Comparison of ENCODE assay signal across 1 cellular context in the genomic region with DNA sequence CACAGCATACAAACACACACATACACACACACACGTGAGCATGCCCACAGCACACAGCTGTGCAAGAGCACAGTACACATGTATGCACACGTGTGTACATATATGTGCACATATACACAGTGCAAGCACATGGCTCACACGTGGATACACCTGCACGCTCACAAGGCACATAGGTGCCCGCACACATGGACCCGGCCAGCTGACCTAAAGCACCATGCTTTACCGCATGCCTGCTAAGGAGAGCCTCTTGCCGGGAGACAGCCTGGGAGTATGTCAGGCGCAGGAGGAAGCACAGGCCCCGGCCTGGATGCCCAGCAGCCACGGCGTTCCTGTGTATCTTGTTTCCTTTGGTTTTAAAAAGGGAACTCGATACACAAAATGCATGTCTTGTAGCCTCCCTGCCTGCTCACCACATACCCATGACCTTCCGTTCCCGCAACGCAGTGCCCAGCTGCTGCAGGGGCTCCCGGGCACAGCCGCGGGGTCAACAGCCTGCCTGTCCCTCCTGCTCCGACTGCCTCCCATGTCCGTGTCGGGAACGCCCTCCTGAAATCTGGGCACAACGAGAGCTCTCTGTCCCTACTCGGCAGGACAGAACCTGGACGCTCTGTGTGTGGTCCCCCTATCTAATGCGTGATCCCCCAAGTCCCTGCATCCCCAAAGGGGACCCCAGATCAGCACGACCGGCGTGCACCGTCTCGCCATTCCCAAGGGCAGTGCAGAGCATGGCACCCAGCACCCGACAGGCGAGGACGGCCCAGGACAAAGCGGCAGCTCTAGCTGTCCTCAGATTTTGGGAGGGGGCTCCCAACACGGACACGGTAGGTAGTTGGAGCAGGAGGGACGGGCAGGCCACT.
TF ChIP-seq lines count a peak whose summit lies in the region.

No MANE protein-coding gene starts in this region.

TF ChIP-seq in HepG2, 621 proteins besides CTCF, POLR2A, EP300 and RAD21 (continued from another document and continues in another):
- TF ChIP-seq, protein P1, sequence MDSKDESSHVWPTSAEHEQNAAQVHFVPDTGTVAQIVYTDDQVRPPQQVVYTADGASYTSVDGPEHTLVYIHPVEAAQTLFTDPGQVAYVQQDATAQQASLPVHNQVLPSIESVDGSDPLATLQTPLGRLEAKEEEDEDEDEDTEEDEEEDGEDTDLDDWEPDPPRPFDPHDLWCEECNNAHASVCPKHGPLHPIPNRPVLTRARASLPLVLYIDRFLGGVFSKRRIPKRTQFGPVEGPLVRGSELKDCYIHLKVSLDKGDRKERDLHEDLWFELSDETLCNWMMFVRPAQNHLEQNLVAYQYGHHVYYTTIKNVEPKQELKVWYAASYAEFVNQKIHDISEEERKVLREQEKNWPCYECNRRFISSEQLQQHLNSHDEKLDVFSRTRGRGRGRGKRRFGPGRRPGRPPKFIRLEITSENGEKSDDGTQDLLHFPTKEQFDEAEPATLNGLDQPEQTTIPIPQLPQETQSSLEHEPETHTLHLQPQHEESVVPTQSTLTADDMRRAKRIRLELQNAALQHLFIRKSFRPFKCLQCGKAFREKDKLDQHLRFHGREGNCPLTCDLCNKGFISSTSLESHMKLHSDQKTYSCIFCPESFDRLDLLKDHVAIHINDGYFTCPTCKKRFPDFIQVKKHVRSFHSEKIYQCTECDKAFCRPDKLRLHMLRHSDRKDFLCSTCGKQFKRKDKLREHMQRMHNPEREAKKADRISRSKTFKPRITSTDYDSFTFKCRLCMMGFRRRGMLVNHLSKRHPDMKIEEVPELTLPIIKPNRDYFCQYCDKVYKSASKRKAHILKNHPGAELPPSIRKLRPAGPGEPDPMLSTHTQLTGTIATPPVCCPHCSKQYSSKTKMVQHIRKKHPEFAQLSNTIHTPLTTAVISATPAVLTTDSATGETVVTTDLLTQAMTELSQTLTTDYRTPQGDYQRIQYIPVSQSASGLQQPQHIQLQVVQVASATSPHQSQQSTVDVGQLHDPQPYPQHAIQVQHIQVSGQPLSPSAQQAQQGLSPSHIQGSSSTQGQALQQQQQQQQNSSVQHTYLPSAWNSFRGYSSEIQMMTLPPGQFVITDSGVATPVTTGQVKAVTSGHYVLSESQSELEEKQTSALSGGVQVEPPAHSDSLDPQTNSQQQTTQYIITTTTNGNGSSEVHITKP (CRISPR knock-in tag; IDR thresholded peaks at IDR 0.05; ENCODE audit: low read depth), result no peak
- no peak for TF ChIP-seq ZNF850 (CRISPR knock-in tag; conservative IDR thresholded peaks at IDR 0.05)
- 0 out of 2 replicates have a peak, but pooled peaks have one; percentile 1 for TF ChIP-seq ZNF274 (CRISPR knock-in tag; IDR thresholded peaks at IDR 0.05)
- TF ChIP-seq ZNF451 (CRISPR knock-in tag; IDR thresholded peaks at IDR 0.05), result no peak
- TF ChIP-seq, protein P2, sequence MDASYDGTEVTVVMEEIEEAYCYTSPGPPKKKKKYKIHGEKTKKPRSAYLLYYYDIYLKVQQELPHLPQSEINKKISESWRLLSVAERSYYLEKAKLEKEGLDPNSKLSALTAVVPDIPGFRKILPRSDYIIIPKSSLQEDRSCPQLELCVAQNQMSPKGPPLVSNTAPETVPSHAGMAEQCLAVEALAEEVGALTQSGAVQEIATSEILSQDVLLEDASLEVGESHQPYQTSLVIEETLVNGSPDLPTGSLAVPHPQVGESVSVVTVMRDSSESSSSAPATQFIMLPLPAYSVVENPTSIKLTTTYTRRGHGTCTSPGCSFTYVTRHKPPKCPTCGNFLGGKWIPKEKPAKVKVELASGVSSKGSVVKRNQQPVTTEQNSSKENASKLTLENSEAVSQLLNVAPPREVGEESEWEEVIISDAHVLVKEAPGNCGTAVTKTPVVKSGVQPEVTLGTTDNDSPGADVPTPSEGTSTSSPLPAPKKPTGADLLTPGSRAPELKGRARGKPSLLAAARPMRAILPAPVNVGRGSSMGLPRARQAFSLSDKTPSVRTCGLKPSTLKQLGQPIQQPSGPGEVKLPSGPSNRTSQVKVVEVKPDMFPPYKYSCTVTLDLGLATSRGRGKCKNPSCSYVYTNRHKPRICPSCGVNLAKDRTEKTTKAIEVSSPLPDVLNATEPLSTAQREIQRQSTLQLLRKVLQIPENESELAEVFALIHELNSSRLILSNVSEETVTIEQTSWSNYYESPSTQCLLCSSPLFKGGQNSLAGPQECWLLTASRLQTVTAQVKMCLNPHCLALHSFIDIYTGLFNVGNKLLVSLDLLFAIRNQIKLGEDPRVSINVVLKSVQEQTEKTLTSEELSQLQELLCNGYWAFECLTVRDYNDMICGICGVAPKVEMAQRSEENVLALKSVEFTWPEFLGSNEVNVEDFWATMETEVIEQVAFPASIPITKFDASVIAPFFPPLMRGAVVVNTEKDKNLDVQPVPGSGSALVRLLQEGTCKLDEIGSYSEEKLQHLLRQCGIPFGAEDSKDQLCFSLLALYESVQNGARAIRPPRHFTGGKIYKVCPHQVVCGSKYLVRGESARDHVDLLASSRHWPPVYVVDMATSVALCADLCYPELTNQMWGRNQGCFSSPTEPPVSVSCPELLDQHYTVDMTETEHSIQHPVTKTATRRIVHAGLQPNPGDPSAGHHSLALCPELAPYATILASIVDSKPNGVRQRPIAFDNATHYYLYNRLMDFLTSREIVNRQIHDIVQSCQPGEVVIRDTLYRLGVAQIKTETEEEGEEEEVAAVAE (CRISPR knock-in tag; IDR thresholded peaks at IDR 0.05; ENCODE audit: borderline replicate concordance), result no peak
- no peak for TF ChIP-seq ZSCAN31 (CRISPR knock-in tag; IDR thresholded peaks at IDR 0.05; ENCODE audit: low read depth)
- TF ChIP-seq, protein P3, sequence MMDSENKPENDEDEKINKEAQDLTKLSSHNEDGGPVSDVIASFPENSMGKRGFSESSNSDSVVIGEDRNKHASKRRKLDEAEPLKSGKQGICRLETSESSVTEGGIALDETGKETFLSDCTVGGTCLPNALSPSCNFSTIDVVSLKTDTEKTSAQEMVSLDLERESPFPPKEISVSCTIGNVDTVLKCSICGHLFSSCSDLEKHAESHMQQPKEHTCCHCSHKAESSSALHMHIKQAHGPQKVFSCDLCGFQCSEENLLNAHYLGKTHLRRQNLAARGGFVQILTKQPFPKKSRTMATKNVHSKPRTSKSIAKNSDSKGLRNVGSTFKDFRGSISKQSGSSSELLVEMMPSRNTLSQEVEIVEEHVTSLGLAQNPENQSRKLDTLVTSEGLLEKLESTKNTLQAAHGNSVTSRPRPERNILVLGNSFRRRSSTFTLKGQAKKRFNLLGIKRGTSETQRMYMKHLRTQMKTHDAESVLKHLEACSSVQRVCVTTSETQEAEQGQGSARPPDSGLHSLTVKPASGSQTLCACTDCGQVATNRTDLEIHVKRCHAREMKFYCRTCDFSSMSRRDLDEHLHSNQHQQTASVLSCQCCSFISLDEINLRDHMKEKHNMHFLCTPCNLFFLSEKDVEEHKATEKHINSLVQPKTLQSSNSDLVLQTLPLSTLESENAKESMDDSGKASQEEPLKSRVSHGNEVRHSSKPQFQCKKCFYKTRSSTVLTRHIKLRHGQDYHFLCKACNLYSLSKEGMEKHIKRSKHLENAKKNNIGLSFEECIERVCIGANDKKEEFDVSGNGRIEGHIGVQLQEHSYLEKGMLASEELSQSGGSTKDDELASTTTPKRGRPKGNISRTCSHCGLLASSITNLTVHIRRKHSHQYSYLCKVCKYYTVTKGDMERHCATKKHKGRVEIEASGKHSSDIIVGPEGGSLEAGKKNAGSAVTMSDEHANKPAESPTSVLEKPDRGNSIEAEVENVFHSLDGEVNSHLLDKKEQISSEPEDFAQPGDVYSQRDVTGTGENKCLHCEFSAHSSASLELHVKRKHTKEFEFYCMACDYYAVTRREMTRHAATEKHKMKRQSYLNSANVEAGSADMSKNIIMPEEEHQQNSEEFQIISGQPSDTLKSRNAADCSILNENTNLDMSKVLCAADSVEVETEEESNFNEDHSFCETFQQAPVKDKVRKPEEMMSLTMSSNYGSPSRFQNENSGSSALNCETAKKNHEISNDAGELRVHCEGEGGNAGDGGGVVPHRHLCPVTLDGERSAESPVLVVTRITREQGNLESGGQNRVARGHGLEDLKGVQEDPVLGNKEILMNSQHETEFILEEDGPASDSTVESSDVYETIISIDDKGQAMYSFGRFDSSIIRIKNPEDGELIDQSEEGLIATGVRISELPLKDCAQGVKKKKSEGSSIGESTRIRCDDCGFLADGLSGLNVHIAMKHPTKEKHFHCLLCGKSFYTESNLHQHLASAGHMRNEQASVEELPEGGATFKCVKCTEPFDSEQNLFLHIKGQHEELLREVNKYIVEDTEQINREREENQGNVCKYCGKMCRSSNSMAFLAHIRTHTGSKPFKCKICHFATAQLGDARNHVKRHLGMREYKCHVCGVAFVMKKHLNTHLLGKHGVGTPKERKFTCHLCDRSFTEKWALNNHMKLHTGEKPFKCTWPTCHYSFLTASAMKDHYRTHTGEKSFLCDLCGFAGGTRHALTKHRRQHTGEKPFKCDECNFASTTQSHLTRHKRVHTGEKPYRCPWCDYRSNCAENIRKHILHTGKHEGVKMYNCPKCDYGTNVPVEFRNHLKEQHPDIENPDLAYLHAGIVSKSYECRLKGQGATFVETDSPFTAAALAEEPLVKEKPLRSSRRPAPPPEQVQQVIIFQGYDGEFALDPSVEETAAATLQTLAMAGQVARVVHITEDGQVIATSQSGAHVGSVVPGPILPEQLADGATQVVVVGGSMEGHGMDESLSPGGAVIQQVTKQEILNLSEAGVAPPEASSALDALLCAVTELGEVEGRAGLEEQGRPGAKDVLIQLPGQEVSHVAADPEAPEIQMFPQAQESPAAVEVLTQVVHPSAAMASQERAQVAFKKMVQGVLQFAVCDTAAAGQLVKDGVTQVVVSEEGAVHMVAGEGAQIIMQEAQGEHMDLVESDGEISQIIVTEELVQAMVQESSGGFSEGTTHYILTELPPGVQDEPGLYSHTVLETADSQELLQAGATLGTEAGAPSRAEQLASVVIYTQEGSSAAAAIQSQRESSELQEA (CRISPR knock-in tag; IDR thresholded peaks at IDR 0.05; ENCODE audit: not compliant biosample characterization), result no peak
- no peak for TF ChIP-seq HNF4A (CRISPR knock-in tag; IDR thresholded peaks at IDR 0.05)
- TF ChIP-seq ZNF207 (IDR thresholded peaks at IDR 0.05; ENCODE audit: borderline replicate concordance), result no peak
- TF ChIP-seq SIN3B (IDR thresholded peaks at IDR 0.05; ENCODE audit: low read length), result no peak
- TF ChIP-seq ZNF33B (CRISPR knock-in tag; IDR thresholded peaks at IDR 0.05), result no peak
- no peak for TF ChIP-seq ZNF180 (CRISPR knock-in tag; IDR thresholded peaks at IDR 0.05; ENCODE audit: borderline replicate concordance, low read depth)
- no peak for TF ChIP-seq PCBP2 (optimal IDR thresholded peaks at IDR 0.05; ENCODE audit: low read depth, low read length, poor library complexity, severe bottlenecking)
- TF ChIP-seq SOX13 (IDR thresholded peaks at IDR 0.05), result no peak
- TF ChIP-seq SOX13 (CRISPR knock-in tag; conservative IDR thresholded peaks at IDR 0.05 in 1 of 2, IDR thresholded peaks at IDR 0.05 in 1 of 2), result no peak
- no peak for TF ChIP-seq ZKSCAN8 (CRISPR knock-in tag; IDR thresholded peaks at IDR 0.05; ENCODE audit: borderline replicate concordance)
- TF ChIP-seq MBNL3 (CRISPR knock-in tag; conservative IDR thresholded peaks at IDR 0.05), result no peak
- no peak for TF ChIP-seq TCF7L2 (IDR thresholded peaks at IDR 0.05; ENCODE audit: low read depth, low read length)
- no peak for TF ChIP-seq GTF2F1 (IDR thresholded peaks at IDR 0.05; ENCODE audit: low read length)
- TF ChIP-seq TOPORS (CRISPR knock-in tag; IDR thresholded peaks at IDR 0.05), result no peak; the same call in 1 of the 2 replicates
- TF ChIP-seq AGO2 (optimal IDR thresholded peaks at IDR 0.05; ENCODE audit: low read depth, low read length), result peak; percentile 75
- TF ChIP-seq ZNF878 (CRISPR knock-in tag; IDR thresholded peaks at IDR 0.05), result peak; percentile 21; the same call in 1 of the 2 replicates
- TF ChIP-seq, protein P4, sequence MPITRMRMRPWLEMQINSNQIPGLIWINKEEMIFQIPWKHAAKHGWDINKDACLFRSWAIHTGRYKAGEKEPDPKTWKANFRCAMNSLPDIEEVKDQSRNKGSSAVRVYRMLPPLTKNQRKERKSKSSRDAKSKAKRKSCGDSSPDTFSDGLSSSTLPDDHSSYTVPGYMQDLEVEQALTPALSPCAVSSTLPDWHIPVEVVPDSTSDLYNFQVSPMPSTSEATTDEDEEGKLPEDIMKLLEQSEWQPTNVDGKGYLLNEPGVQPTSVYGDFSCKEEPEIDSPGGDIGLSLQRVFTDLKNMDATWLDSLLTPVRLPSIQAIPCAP (CRISPR knock-in tag; IDR thresholded peaks at IDR 0.05; ENCODE audit: low read depth), result no peak
- TF ChIP-seq ATAD3A (CRISPR knock-in tag; IDR thresholded peaks at IDR 0.05), result no peak
- no peak for TF ChIP-seq ZNF317 (CRISPR knock-in tag; IDR thresholded peaks at IDR 0.05)
- peak; percentile 78 for TF ChIP-seq ZC3H13 (CRISPR knock-in tag; IDR thresholded peaks at IDR 0.05)
- no peak for TF ChIP-seq ONECUT2 (CRISPR knock-in tag; IDR thresholded peaks at IDR 0.05)
- TF ChIP-seq, protein P5, sequence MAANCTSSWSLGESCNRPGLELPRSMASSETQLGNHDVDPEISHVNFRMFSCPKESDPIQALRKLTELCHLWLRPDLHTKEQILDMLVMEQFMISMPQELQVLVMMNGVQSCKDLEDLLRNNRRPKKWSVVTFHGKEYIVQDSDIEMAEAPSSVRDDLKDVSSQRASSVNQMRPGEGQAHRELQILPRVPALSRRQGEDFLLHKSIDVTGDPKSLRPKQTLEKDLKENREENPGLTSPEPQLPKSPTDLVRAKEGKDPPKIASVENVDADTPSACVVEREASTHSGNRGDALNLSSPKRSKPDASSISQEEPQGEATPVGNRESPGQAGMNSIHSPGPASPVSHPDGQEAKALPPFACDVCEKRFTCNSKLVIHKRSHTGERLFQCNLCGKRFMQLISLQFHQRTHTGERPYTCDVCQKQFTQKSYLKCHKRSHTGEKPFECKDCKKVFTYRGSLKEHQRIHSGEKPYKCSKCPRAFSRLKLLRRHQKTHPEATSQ (CRISPR knock-in tag; IDR thresholded peaks at IDR 0.05; ENCODE audit: borderline replicate concordance), result no peak
- no peak for TF ChIP-seq HMG20B (CRISPR knock-in tag; conservative IDR thresholded peaks at IDR 0.05)
- TF ChIP-seq PRMT3 (CRISPR knock-in tag; IDR thresholded peaks at IDR 0.05; ENCODE audit: borderline replicate concordance, low read depth), result 0 out of 2 replicates have a peak, but pooled peaks have one; percentile 9
- TF ChIP-seq, protein P6, sequence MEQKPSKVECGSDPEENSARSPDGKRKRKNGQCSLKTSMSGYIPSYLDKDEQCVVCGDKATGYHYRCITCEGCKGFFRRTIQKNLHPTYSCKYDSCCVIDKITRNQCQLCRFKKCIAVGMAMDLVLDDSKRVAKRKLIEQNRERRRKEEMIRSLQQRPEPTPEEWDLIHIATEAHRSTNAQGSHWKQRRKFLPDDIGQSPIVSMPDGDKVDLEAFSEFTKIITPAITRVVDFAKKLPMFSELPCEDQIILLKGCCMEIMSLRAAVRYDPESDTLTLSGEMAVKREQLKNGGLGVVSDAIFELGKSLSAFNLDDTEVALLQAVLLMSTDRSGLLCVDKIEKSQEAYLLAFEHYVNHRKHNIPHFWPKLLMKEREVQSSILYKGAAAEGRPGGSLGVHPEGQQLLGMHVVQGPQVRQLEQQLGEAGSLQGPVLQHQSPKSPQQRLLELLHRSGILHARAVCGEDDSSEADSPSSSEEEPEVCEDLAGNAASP (CRISPR knock-in tag; IDR thresholded peaks at IDR 0.05; ENCODE audit: borderline replicate concordance), result no peak
- no peak for TF ChIP-seq PHF8 (CRISPR knock-in tag; IDR thresholded peaks at IDR 0.05)
- TF ChIP-seq ZNF883 (CRISPR knock-in tag; IDR thresholded peaks at IDR 0.05; ENCODE audit: not compliant biosample characterization), result peak; percentile 10
- TF ChIP-seq FOXO1 (CRISPR knock-in tag; IDR thresholded peaks at IDR 0.05), result no peak
- TF ChIP-seq, protein P7, sequence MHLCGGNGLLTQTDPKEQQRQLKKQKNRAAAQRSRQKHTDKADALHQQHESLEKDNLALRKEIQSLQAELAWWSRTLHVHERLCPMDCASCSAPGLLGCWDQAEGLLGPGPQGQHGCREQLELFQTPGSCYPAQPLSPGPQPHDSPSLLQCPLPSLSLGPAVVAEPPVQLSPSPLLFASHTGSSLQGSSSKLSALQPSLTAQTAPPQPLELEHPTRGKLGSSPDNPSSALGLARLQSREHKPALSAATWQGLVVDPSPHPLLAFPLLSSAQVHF (CRISPR knock-in tag; IDR thresholded peaks at IDR 0.05), result no peak
- TF ChIP-seq TEAD3 (CRISPR knock-in tag; optimal IDR thresholded peaks at IDR 0.05; ENCODE audit: borderline replicate concordance), result peak; percentile 11
